ENCODE assay signal across 21 cellular contexts in the genomic region with DNA sequence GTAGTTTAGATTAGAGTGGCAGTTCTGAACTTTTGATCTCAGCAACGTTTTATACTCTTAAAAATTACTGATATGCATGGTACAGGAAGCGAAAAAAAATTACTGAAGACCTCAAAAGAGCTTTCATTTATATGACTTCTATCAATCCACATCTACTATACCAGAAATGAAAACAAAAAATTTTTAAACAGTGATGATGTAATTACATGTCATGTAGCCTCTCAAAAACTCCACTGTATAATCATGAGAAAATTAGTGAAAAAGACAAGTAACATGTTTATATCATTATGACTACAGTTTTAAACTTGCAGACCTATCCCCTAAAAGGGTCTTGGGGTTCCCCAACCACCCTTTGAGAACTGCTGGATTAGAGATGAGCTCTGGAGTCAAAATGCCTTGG. TPM values are rescaled to one million over a fixed set of nuclear protein-coding genes. Genes with fewer than 3 reads are reported as not detected.
DNase-seq lines count a peak whose midpoint lies in the region; ATAC-seq and TF ChIP-seq lines count a peak whose summit lies in the region.
"Had no signal": no experiment of that assay in that cellular context is flagged by ENCODE, and none has a peak within 500 bp of the region (broad histone marks: within the 10 kb centered on the region; RNA-seq: fewer than 3 reads in every experiment).

No MANE protein-coding gene starts in this region.

- DNase-seq in activated CD4-positive, alpha-beta memory T cell treated with anti-CD3 and anti-CD28 coated beads for 36 hours = no peak
- no peak for DNase-seq in activated CD4-positive, alpha-beta memory T cell treated with anti-CD3 and anti-CD28 coated beads, Interleukin-2, amount 10 ng/mL, durations not matched to agents 7 days and 5 days
- DNase-seq in activated naive CD8-positive, alpha-beta T cell treated with anti-CD3 and anti-CD28 coated beads, Interleukin-2, amount 50 U/mL, for 24 hours = no peak
- no peak for DNase-seq in stimulated activated effector memory CD8-positive, alpha-beta T cell treated with anti-CD3 and anti-CD28 coated beads, Interleukin-12 subunit alpha, Interleukin-12 subunit beta, amount 100 ng/mL, for 72 hours (ENCODE audit: low spot score in 2 of 2)
- DNase-seq in caudate nucleus (lab: John Stamatoyannopoulos, UW) (no peak), smooth muscle cell (lab: John Stamatoyannopoulos, UW; ENCODE audit: unreplicated experiment) (no peak)
- DNase-seq: COR-L47, DMS79, H9, HFFc6, Kasumi-1, NCI-H1694, NCI-H2081, NCI-H2171 treated with DMSO at 0.1 percent for 48 hours, NCI-H524 treated with DMSO at 0.1 percent for 48 hours, NCI-H82 had no signal

- no peaks in the 10 kb centered on the region for H3K36me3 ChIP-seq in smooth muscle cell (ENCODE audit: low read depth)

- H3K9me3 Mint-ChIP-seq in activated CD4-positive, alpha-beta memory T cell treated with anti-CD3 and anti-CD28 coated beads for 36 hours = no peaks in the 10 kb centered on the region
- H3K9me3 Mint-ChIP-seq in activated CD4-positive, alpha-beta memory T cell treated with anti-CD3 and anti-CD28 coated beads, Interleukin-2, amount 10 ng/mL, durations not matched to agents 7 days and 5 days = no peaks in the 10 kb centered on the region
- no peaks in the 10 kb centered on the region for H3K9me3 Mint-ChIP-seq in activated naive CD8-positive, alpha-beta T cell (ENCODE audit: low read depth)
- no peaks in the 10 kb centered on the region for H3K9me3 Mint-ChIP-seq in activated naive CD8-positive, alpha-beta T cell treated with anti-CD3 and anti-CD28 coated beads, Interleukin-2, amount 50 U/mL, for 24 hours
- H3K9me3 Mint-ChIP-seq in activated T-helper 17 cell treated with anti-CD3 and anti-CD28 coated beads, Interleukin-2, amount 50 U/mL, for 72 hours = no peaks in the 10 kb centered on the region
- H3K9me3 Mint-ChIP-seq in stimulated activated effector memory CD8-positive, alpha-beta T cell treated with anti-CD3 and anti-CD28 coated beads, Interleukin-12 subunit alpha, Interleukin-12 subunit beta, amount 100 ng/mL, for 72 hours = no peaks in the 10 kb centered on the region
- H3K9me3 Mint-ChIP-seq: H9, HFFc6 had no signal

- no peak overlapping the region for H2AFZ ChIP-seq in smooth muscle cell (ENCODE audit: low read depth)

- H3K4me1 ChIP-seq in smooth muscle cell (ENCODE audit: low read depth) = no peaks in the 10 kb centered on the region

- CTCF ChIA-PET in activated CD4-positive, alpha-beta memory T cell treated with anti-CD3 and anti-CD28 coated beads for 36 hours (lab: Charles Lee) = interaction anchor here (0.6 to 3.7 kb wide), 7 partner anchors 9 to 840 kb away, joined by 3 to 21 read pairs (median 3); partner anchors contain the start of gene DNAJC18
- CTCF ChIA-PET in activated CD4-positive, alpha-beta memory T cell treated with anti-CD3 and anti-CD28 coated beads, Interleukin-2, amount 10 ng/mL, durations not matched to agents 7 days and 5 days (lab: Charles Lee) = interaction anchor here (1.2 to 2.0 kb wide), 6 partner anchors 10 to 88 kb away, joined by 3 to 5 read pairs (median 4); no protein-coding TSS in a partner anchor

- H3K27ac Mint-ChIP-seq in activated CD4-positive, alpha-beta memory T cell treated with anti-CD3 and anti-CD28 coated beads for 36 hours = peak overlapping the region; percentile 69
- H3K27ac Mint-ChIP-seq in activated CD4-positive, alpha-beta memory T cell treated with anti-CD3 and anti-CD28 coated beads, Interleukin-2, amount 10 ng/mL, durations not matched to agents 7 days and 5 days = no peak overlapping the region
- H3K27ac Mint-ChIP-seq in activated naive CD8-positive, alpha-beta T cell = peak overlapping the region; percentile 58
- no peak overlapping the region for H3K27ac Mint-ChIP-seq in activated naive CD8-positive, alpha-beta T cell treated with anti-CD3 and anti-CD28 coated beads, Interleukin-2, amount 50 U/mL, for 24 hours
- peak overlapping the region; percentile 50 for H3K27ac Mint-ChIP-seq in activated T-helper 17 cell treated with anti-CD3 and anti-CD28 coated beads, Interleukin-2, amount 50 U/mL, for 72 hours
- H3K27ac Mint-ChIP-seq in stimulated activated effector memory CD8-positive, alpha-beta T cell treated with anti-CD3 and anti-CD28 coated beads, Interleukin-12 subunit alpha, Interleukin-12 subunit beta, amount 100 ng/mL, for 72 hours = peak overlapping the region; percentile 26
- H3K27ac Mint-ChIP-seq: H9, HFFc6 had no signal

- no peak for TF ChIP-seq CTCF in smooth muscle cell (IDR thresholded peaks at IDR 0.05; ENCODE audit: borderline replicate concordance, insufficient read depth, poor library complexity, severe bottlenecking)

- 93% methylated on average over 2 of the region's 2 CpGs for WGBS in smooth muscle cell (ENCODE audit: low lambda C conversion rate)

- H3K27me3 ChIP-seq in smooth muscle cell (ENCODE audit: low read depth) = no peaks in the 10 kb centered on the region

- no peaks in the 10 kb centered on the region for H3K79me2 ChIP-seq in smooth muscle cell (ENCODE audit: low read depth)

- intact Hi-C loops in activated CD4-positive, alpha-beta memory T cell treated with anti-CD3 and anti-CD28 coated beads for 36 hours (cut with micrococcal nuclease) = no loop called here

- no peaks in the 10 kb centered on the region for H3K9me3 ChIP-seq in smooth muscle cell (replicated peaks; ENCODE audit: low read depth)

- H3K4me1 Mint-ChIP-seq in activated CD4-positive, alpha-beta memory T cell treated with anti-CD3 and anti-CD28 coated beads for 36 hours (ENCODE audit: low read depth) = peaks cover 11% of the 10 kb centered on the region
- peaks cover 12% of the 10 kb centered on the region for H3K4me1 Mint-ChIP-seq in activated CD4-positive, alpha-beta memory T cell treated with anti-CD3 and anti-CD28 coated beads, Interleukin-2, amount 10 ng/mL, durations not matched to agents 7 days and 5 days
- H3K4me1 Mint-ChIP-seq in activated naive CD8-positive, alpha-beta T cell (ENCODE audit: low read depth) = peaks cover 15% of the 10 kb centered on the region
- peaks cover 10% of the 10 kb centered on the region for H3K4me1 Mint-ChIP-seq in activated naive CD8-positive, alpha-beta T cell treated with anti-CD3 and anti-CD28 coated beads, Interleukin-2, amount 50 U/mL, for 24 hours
- H3K4me1 Mint-ChIP-seq in activated T-helper 17 cell treated with anti-CD3 and anti-CD28 coated beads, Interleukin-2, amount 50 U/mL, for 72 hours = no peaks in the 10 kb centered on the region
- H3K4me1 Mint-ChIP-seq in stimulated activated effector memory CD8-positive, alpha-beta T cell treated with anti-CD3 and anti-CD28 coated beads, Interleukin-12 subunit alpha, Interleukin-12 subunit beta, amount 100 ng/mL, for 72 hours = no peaks in the 10 kb centered on the region
- H3K4me1 Mint-ChIP-seq: H9 had no signal

- H3K4me3 ChIP-seq in smooth muscle cell = no peak overlapping the region

- H3K9ac ChIP-seq in smooth muscle cell (ENCODE audit: low read depth) = no peak overlapping the region

- no peaks in the 10 kb centered on the region for H4K20me1 ChIP-seq in smooth muscle cell (ENCODE audit: low read depth)

- peaks cover 4% of the 10 kb centered on the region for H3F3A ChIP-seq in smooth muscle cell (ENCODE audit: low read depth)

- POLR2A ChIA-PET in activated CD4-positive, alpha-beta memory T cell treated with anti-CD3 and anti-CD28 coated beads for 36 hours (lab: Charles Lee) = interaction anchor here (0.6 to 2.4 kb wide), 5 partner anchors 9 to 51 kb away, joined by 3 to 9 read pairs (median 4); partner anchors contain the start of genes DNAJC18 and SMIM33
- POLR2A ChIA-PET in activated CD4-positive, alpha-beta memory T cell treated with anti-CD3 and anti-CD28 coated beads, Interleukin-2, amount 10 ng/mL, durations not matched to agents 7 days and 5 days (lab: Charles Lee) = interaction anchor here (0.9 to 1.2 kb wide), 3 partner anchors 9 to 131 kb away, joined by 3 to 6 read pairs (median 3); partner anchors contain the start of gene UBE2D2

- H3K4me3 Mint-ChIP-seq in activated CD4-positive, alpha-beta memory T cell treated with anti-CD3 and anti-CD28 coated beads for 36 hours = no peak overlapping the region
- no peak overlapping the region for H3K4me3 Mint-ChIP-seq in activated CD4-positive, alpha-beta memory T cell treated with anti-CD3 and anti-CD28 coated beads, Interleukin-2, amount 10 ng/mL, durations not matched to agents 7 days and 5 days
- no peak overlapping the region for H3K4me3 Mint-ChIP-seq in activated naive CD8-positive, alpha-beta T cell
- H3K4me3 Mint-ChIP-seq in activated naive CD8-positive, alpha-beta T cell treated with anti-CD3 and anti-CD28 coated beads, Interleukin-2, amount 50 U/mL, for 24 hours = no peak overlapping the region
- no peak overlapping the region for H3K4me3 Mint-ChIP-seq in activated T-helper 17 cell treated with anti-CD3 and anti-CD28 coated beads, Interleukin-2, amount 50 U/mL, for 72 hours
- H3K4me3 Mint-ChIP-seq in stimulated activated effector memory CD8-positive, alpha-beta T cell treated with anti-CD3 and anti-CD28 coated beads, Interleukin-12 subunit alpha, Interleukin-12 subunit beta, amount 100 ng/mL, for 72 hours = no peak overlapping the region
- H3K4me3 Mint-ChIP-seq: H9, HFFc6 had no signal

- peaks cover 30% of the 10 kb centered on the region for H3K36me3 Mint-ChIP-seq in activated CD4-positive, alpha-beta memory T cell treated with anti-CD3 and anti-CD28 coated beads for 36 hours
- H3K36me3 Mint-ChIP-seq in activated CD4-positive, alpha-beta memory T cell treated with anti-CD3 and anti-CD28 coated beads, Interleukin-2, amount 10 ng/mL, durations not matched to agents 7 days and 5 days (ENCODE audit: low read depth) = peaks cover 18% of the 10 kb centered on the region
- peaks cover 4% of the 10 kb centered on the region for H3K36me3 Mint-ChIP-seq in activated naive CD8-positive, alpha-beta T cell
- H3K36me3 Mint-ChIP-seq in activated naive CD8-positive, alpha-beta T cell treated with anti-CD3 and anti-CD28 coated beads, Interleukin-2, amount 50 U/mL, for 24 hours (ENCODE audit: low read depth) = peaks cover 20% of the 10 kb centered on the region
- peaks cover 76% of the 10 kb centered on the region for H3K36me3 Mint-ChIP-seq in activated T-helper 17 cell treated with anti-CD3 and anti-CD28 coated beads, Interleukin-2, amount 50 U/mL, for 72 hours (ENCODE audit: low read depth)
- peaks cover 60% of the 10 kb centered on the region for H3K36me3 Mint-ChIP-seq in stimulated activated effector memory CD8-positive, alpha-beta T cell treated with anti-CD3 and anti-CD28 coated beads, Interleukin-12 subunit alpha, Interleukin-12 subunit beta, amount 100 ng/mL, for 72 hours

- no peaks in the 10 kb centered on the region for H3K27me3 Mint-ChIP-seq in activated CD4-positive, alpha-beta memory T cell treated with anti-CD3 and anti-CD28 coated beads for 36 hours
- H3K27me3 Mint-ChIP-seq in activated CD4-positive, alpha-beta memory T cell treated with anti-CD3 and anti-CD28 coated beads, Interleukin-2, amount 10 ng/mL, durations not matched to agents 7 days and 5 days = no peaks in the 10 kb centered on the region
- H3K27me3 Mint-ChIP-seq in activated naive CD8-positive, alpha-beta T cell = no peaks in the 10 kb centered on the region
- no peaks in the 10 kb centered on the region for H3K27me3 Mint-ChIP-seq in activated naive CD8-positive, alpha-beta T cell treated with anti-CD3 and anti-CD28 coated beads, Interleukin-2, amount 50 U/mL, for 24 hours
- H3K27me3 Mint-ChIP-seq in activated T-helper 17 cell treated with anti-CD3 and anti-CD28 coated beads, Interleukin-2, amount 50 U/mL, for 72 hours = no peaks in the 10 kb centered on the region

- H3K4me2 ChIP-seq in smooth muscle cell = no peak overlapping the region

- H3K27ac ChIP-seq in caudate nucleus (ENCODE audit: low read depth, low read length) (no peak overlapping the region), smooth muscle cell (ENCODE audit: low read depth) (no peak overlapping the region)
- H3K27ac ChIP-seq: C4-2B had no signal

- no peak for ATAC-seq in activated naive CD8-positive, alpha-beta T cell treated with anti-CD3 and anti-CD28 coated beads, Interleukin-2, amount 50 U/mL, for 24 hours
- peak; percentile 66 for ATAC-seq in activated T-helper 17 cell treated with anti-CD3 and anti-CD28 coated beads, Interleukin-2, amount 50 U/mL, for 72 hours (replicated peaks)
- ATAC-seq in stimulated activated effector memory CD8-positive, alpha-beta T cell treated with anti-CD3 and anti-CD28 coated beads, Interleukin-12 subunit alpha, Interleukin-12 subunit beta, amount 100 ng/mL, for 72 hours = no peak
- ATAC-seq: Panc1 had no signal

RNA-seq across cellular contexts. Expression of gene DNAJC18, which starts 9.3 kb away (rescaled TPM):
- total RNA-seq in activated CD4-positive, alpha-beta memory T cell treated with anti-CD3 and anti-CD28 coated beads for 36 hours = 10 to 100 TPM; 54.1 to 56.0 TPM
- total RNA-seq in activated CD4-positive, alpha-beta memory T cell treated with anti-CD3 and anti-CD28 coated beads, Interleukin-2, amount 10 ng/mL, durations not matched to agents 7 days and 5 days = 10 to 100 TPM; 16.1 to 17.0 TPM
- total RNA-seq in activated T-helper 17 cell treated with anti-CD3 and anti-CD28 coated beads, Interleukin-2, amount 50 U/mL, for 72 hours = 10 to 100 TPM; 23.4 to 41.5 TPM
- total RNA-seq in smooth muscle cell = 6.3 and 16.9 TPM in 2 replicates
- polyA plus RNA-seq in smooth muscle cell = 9.6 and 15.4 TPM in 2 replicates

RNA-seq across cellular contexts. Expression of gene SPATA24, which starts 26.1 kb away (rescaled TPM):
- 1 to 10 TPM; 3.7 to 5.2 TPM for total RNA-seq in activated CD4-positive, alpha-beta memory T cell treated with anti-CD3 and anti-CD28 coated beads for 36 hours
- total RNA-seq in activated CD4-positive, alpha-beta memory T cell treated with anti-CD3 and anti-CD28 coated beads, Interleukin-2, amount 10 ng/mL, durations not matched to agents 7 days and 5 days = 1 to 10 TPM; 9.4 to 9.5 TPM
- 1 to 10 TPM; 5.6 to 9.2 TPM for total RNA-seq in activated T-helper 17 cell treated with anti-CD3 and anti-CD28 coated beads, Interleukin-2, amount 50 U/mL, for 72 hours
- 2.0 and 4.0 TPM in 2 replicates for total RNA-seq in smooth muscle cell
- polyA plus RNA-seq in smooth muscle cell = 2.2 and 2.6 TPM in 2 replicates

RNA-seq across cellular contexts. Expression of gene ECSCR, which starts 32.5 kb away (rescaled TPM):
- total RNA-seq in activated CD4-positive, alpha-beta memory T cell treated with anti-CD3 and anti-CD28 coated beads for 36 hours = 1 to 10 TPM; 3.7 to 4.2 TPM
- 1 to 10 TPM in 1 of 2 experiments, not detected in 1; 1.1 TPM for total RNA-seq in activated CD4-positive, alpha-beta memory T cell treated with anti-CD3 and anti-CD28 coated beads, Interleukin-2, amount 10 ng/mL, durations not matched to agents 7 days and 5 days
- total RNA-seq in activated T-helper 17 cell treated with anti-CD3 and anti-CD28 coated beads, Interleukin-2, amount 50 U/mL, for 72 hours = 1 to 10 TPM; 3.3 to 4.1 TPM
- total RNA-seq in smooth muscle cell = 1.7 TPM in 1 of 2 replicates, not detected in the other
- polyA plus RNA-seq in smooth muscle cell = 0.41 and 0.52 TPM in 2 replicates
- total RNA-seq: MCF 10A had no signal

RNA-seq across cellular contexts. Expression of gene PROB1, which starts 35.1 kb away (rescaled TPM):
- total RNA-seq in activated CD4-positive, alpha-beta memory T cell treated with anti-CD3 and anti-CD28 coated beads for 36 hours = 1 to 10 TPM; 3.8 to 3.9 TPM
- 1 to 10 TPM; 5.5 TPM for total RNA-seq in activated CD4-positive, alpha-beta memory T cell treated with anti-CD3 and anti-CD28 coated beads, Interleukin-2, amount 10 ng/mL, durations not matched to agents 7 days and 5 days
- total RNA-seq in activated T-helper 17 cell treated with anti-CD3 and anti-CD28 coated beads, Interleukin-2, amount 50 U/mL, for 72 hours = 1 to 10 TPM; 4.7 to 6.4 TPM
- total RNA-seq in smooth muscle cell = 0.90 and 1.2 TPM in 2 replicates
- polyA plus RNA-seq in smooth muscle cell = 3.8 and 5.7 TPM in 2 replicates

RNA-seq across cellular contexts. Expression of gene MZB1, which starts 40.3 kb away (rescaled TPM):
- total RNA-seq in activated CD4-positive, alpha-beta memory T cell treated with anti-CD3 and anti-CD28 coated beads for 36 hours = 10 to 100 TPM; 24.0 to 26.3 TPM
- total RNA-seq in activated CD4-positive, alpha-beta memory T cell treated with anti-CD3 and anti-CD28 coated beads, Interleukin-2, amount 10 ng/mL, durations not matched to agents 7 days and 5 days = 10 to 100 TPM; 48.1 TPM
- 10 to 100 TPM; 39.9 to 55.2 TPM for total RNA-seq in activated T-helper 17 cell treated with anti-CD3 and anti-CD28 coated beads, Interleukin-2, amount 50 U/mL, for 72 hours
- total RNA-seq in smooth muscle cell = not detected in 2 replicates
- polyA plus RNA-seq in smooth muscle cell = 0.19 TPM in 1 of 2 replicates, not detected in the other
- total RNA-seq: MCF 10A had no signal

Comparison
In these comparisons a context has a peak if more than half of its experiments do, and no peak if none do; other contexts are left out.
1. H3K27ac Mint-ChIP-seq: peak in activated CD4-positive, alpha-beta memory T cell treated with anti-CD3 and anti-CD28 coated beads for 36 hours (single experiment), activated naive CD8-positive, alpha-beta T cell (single experiment), activated T-helper 17 cell treated with anti-CD3 and anti-CD28 coated beads, Interleukin-2, amount 50 U/mL, for 72 hours (single experiment) and stimulated activated effector memory CD8-positive, alpha-beta T cell treated with anti-CD3 and anti-CD28 coated beads, Interleukin-12 subunit alpha, Interleukin-12 subunit beta, amount 100 ng/mL, for 72 hours (single experiment); none in activated CD4-positive, alpha-beta memory T cell treated with anti-CD3 and anti-CD28 coated beads, Interleukin-2, amount 10 ng/mL, durations not matched to agents 7 days and 5 days (single experiment) and activated naive CD8-positive, alpha-beta T cell treated with anti-CD3 and anti-CD28 coated beads, Interleukin-2, amount 50 U/mL, for 24 hours (single experiment).